In genomic region chr7:69656890-69657289, GRCh38 we compare ENCODE assay signal across 12 cellular contexts. TPM values are rescaled to one million over a fixed set of nuclear protein-coding genes. Genes with fewer than 3 reads are reported as not detected.
A peak's percentile ranks its signal among the peaks of the same experiment; 100 is the strongest.
DNase-seq lines count a peak whose midpoint lies in the region; ATAC-seq and FAIRE-seq lines count a peak whose summit lies in the region.
"Had no signal": no experiment of that assay in that cellular context is flagged by ENCODE, and none has a peak within 500 bp of the region (broad histone marks: within the 10 kb centered on the region; RNA-seq: fewer than 3 reads in every experiment).

No MANE protein-coding gene starts in this region.

- no peak overlapping the region for H3K4me3 ChIP-seq in mesendoderm (ENCODE audit: low read length)

- H3K4me1 ChIP-seq in mesendoderm (ENCODE audit: control insufficient read depth, low read depth, low read length), result peaks cover 16% of the 10 kb centered on the region

- H3K27ac ChIP-seq in mesendoderm (ENCODE audit: low read depth, low read length), result peak overlapping the region; percentile 41

- H4K5ac ChIP-seq in mesendoderm (ENCODE audit: low read length), result peak overlapping the region; percentile 73

- peak overlapping the region; percentile 23 for H2BK120ac ChIP-seq in mesendoderm (ENCODE audit: low read depth, low read length)

- H3K27me3 ChIP-seq in mesendoderm (ENCODE audit: insufficient read depth, low read length, poor library complexity), result no peaks in the 10 kb centered on the region

- FAIRE-seq in GM19239 (lab: Jason Lieb, UNC), result no peak
- FAIRE-seq: small intestine had no signal

- no CpG with 5 or more reads among the region's 5 CpGs for WGBS in mesendoderm (ENCODE audit: extremely low coverage, insufficient coverage, low lambda C conversion rate)

- H3K79me2 ChIP-seq in mesendoderm (ENCODE audit: control insufficient read depth, insufficient read depth, low read length), result no peaks in the 10 kb centered on the region

- H2BK5ac ChIP-seq in mesendoderm (ENCODE audit: low read length), result peak overlapping the region; percentile 7

- H3K9ac ChIP-seq in mesendoderm (ENCODE audit: low read length), result peak overlapping the region; percentile 25

- H3K36me3 ChIP-seq in mesendoderm (ENCODE audit: control insufficient read depth, insufficient read depth, low read length), result no peaks in the 10 kb centered on the region

- DNase-seq in AG20443 (ENCODE audit: low spot score), result peak; percentile 88
- DNase-seq in NCI-H69 (lab: John Stamatoyannopoulos, UW), result peak; percentile 83
- peak; percentile 36 for DNase-seq in epidermal melanocyte (ENCODE audit: insufficient read length, low spot score)
- DNase-seq in mesendoderm, result peak; percentile 88
- DNase-seq in cortex of kidney (lab: John Stamatoyannopoulos, UW), result no peak
- no peak for DNase-seq in GM19239 (ENCODE audit: insufficient read length, low spot score)
- no peak for DNase-seq in activated CD4-positive, CD25-positive, alpha-beta regulatory T cell (lab: John Stamatoyannopoulos, UW)
- DNase-seq: activated CD4-positive, alpha-beta memory T cell treated with anti-CD3 and anti-CD28 coated beads, Interleukin-2, amount 10 ng/mL, durations not matched to agents 7 days and 5 days; activated naive CD4-positive, alpha-beta T cell treated with anti-CD3 and anti-CD28 coated beads, Interleukin-2, amount 50 U/mL, for 16 hours; NCI-H510A; small intestine had no signal

- H3K4me2 ChIP-seq in mesendoderm (ENCODE audit: low read length), result no peak overlapping the region

- H4K8ac ChIP-seq in mesendoderm (ENCODE audit: low read depth, low read length), result peak overlapping the region; percentile 3

- peaks cover 7% of the 10 kb centered on the region for H3K79me1 ChIP-seq in mesendoderm (ENCODE audit: low read length)

- no peak for ATAC-seq in HG03135 (IDR thresholded peaks at IDR 0.05; ENCODE audit: unreplicated experiment)

- H2AK5ac ChIP-seq in mesendoderm (ENCODE audit: low read length), result no peak overlapping the region

- peak overlapping the region; percentile 17 for H3K56ac ChIP-seq in mesendoderm (ENCODE audit: low read length)

- H3K4ac ChIP-seq in mesendoderm (ENCODE audit: low read depth, low read length), result no peak overlapping the region

- H3K18ac ChIP-seq in mesendoderm (ENCODE audit: low read length), result peak overlapping the region; percentile 41

- no peak overlapping the region for H2BK15ac ChIP-seq in mesendoderm (replicated peaks; ENCODE audit: low read depth)

- H3K23ac ChIP-seq in mesendoderm (ENCODE audit: low read length), result no peak overlapping the region

RNA-seq across cellular contexts. Expression of gene AUTS2, which starts 58.6 kb away (rescaled TPM):
- 36.3 TPM for polyA plus RNA-seq in mesendoderm (2013, experiment 1 of 2)
- 35.5 TPM for polyA plus RNA-seq in mesendoderm (2013, experiment 2 of 2)

Comparison
In these comparisons a context has a peak if more than half of its experiments do, and no peak if none do; other contexts are left out.
1. DNase-seq: peak in AG20443 (single experiment), NCI-H69 (single experiment), epidermal melanocyte (single experiment) and mesendoderm (single experiment); none in cortex of kidney (single experiment), GM19239 (single experiment) and activated CD4-positive, CD25-positive, alpha-beta regulatory T cell (0 of 4).